Comparison of ENCODE assay signal across 1 cellular context in the genomic region with DNA sequence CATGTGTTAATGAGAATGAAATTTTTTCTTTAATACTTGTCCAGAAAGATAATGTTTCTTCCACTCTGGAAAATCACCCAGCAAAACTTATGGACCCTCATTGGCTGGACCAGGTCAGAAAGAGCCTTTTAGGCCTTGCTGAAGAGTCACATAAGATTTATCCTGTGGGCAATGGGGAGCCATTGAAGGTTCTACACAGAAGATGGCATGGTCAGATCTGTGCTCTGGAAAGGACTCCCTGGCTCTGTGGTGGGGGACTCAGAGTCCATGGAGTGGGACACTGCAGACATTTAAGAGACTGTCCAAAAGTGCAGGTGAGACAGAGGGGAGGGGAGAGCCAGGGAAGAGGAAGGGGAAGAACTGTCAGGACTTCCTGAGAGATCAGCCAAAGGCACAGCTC.
TF ChIP-seq lines count a peak whose summit lies in the region.

No MANE protein-coding gene starts in this region.

TF ChIP-seq in H1, 55 proteins besides CTCF, POLR2A, EP300 and RAD21:
- TF ChIP-seq SIN3A (conservative IDR thresholded peaks at IDR 0.05 in 1 of 2, IDR thresholded peaks at IDR 0.05 in 1 of 2; ENCODE audit: low read depth in 1 of 2, low read length in 2 of 2) (no peak), KDM1A (IDR thresholded peaks at IDR 0.05; ENCODE audit: borderline replicate concordance, low read length) (peak; percentile 73; the same call in 1 of the 2 replicates)
